ENCODE assay signal across 8 cellular contexts in genomic region chr19:14505488-14506239, GRCh38. TPM values are rescaled to one million over a fixed set of nuclear protein-coding genes. Genes with fewer than 3 reads are reported as not detected.
DNase-seq lines count a peak whose midpoint lies in the region; ATAC-seq and TF ChIP-seq lines count a peak whose summit lies in the region.

No MANE protein-coding gene starts in this region.

- H3K27ac Mint-ChIP-seq in CD4-positive, CD25-positive, alpha-beta regulatory T cell: peak overlapping the region; percentile 95 to 98 (median 96)
- H3K27ac Mint-ChIP-seq in immature natural killer cell: peak overlapping the region in 2 of 6 donors; percentile 71

- peak overlapping the region; percentile 63 for H3K27ac ChIP-seq in CD4-positive, CD25-positive, alpha-beta regulatory T cell (ENCODE audit: insufficient read depth, low read length, poor library complexity, severe bottlenecking)
- no peak overlapping the region for H3K27ac ChIP-seq in HL-60 (replicated peaks)

- peak; percentile 51 for TF ChIP-seq CTCF in HL-60 (IDR thresholded peaks at IDR 0.05; ENCODE audit: insufficient read depth, low read length)

- no peaks in the 10 kb centered on the region for H3K9me3 ChIP-seq in CD4-positive, CD25-positive, alpha-beta regulatory T cell (ENCODE audit: control insufficient read depth in 2 of 2, low read length in 2 of 2)

- H3K36me3 ChIP-seq in CD4-positive, CD25-positive, alpha-beta regulatory T cell (ENCODE audit: control insufficient read depth, insufficient read depth, low read length): no peaks in the 10 kb centered on the region

- H3K27me3 Mint-ChIP-seq in CD4-positive, CD25-positive, alpha-beta regulatory T cell: peaks cover 4% of the 10 kb centered on the region
- H3K27me3 Mint-ChIP-seq in immature natural killer cell (ENCODE audit: low read depth in 3 of 3): peaks cover 0 to 11% (median 3%) of the 10 kb centered on the region in 3 donors

- no peaks in the 10 kb centered on the region for H3K36me3 Mint-ChIP-seq in CD4-positive, CD25-positive, alpha-beta regulatory T cell
- H3K36me3 Mint-ChIP-seq in immature natural killer cell: no peaks in the 10 kb centered on the region

- H3K4me3 Mint-ChIP-seq in CD4-positive, CD25-positive, alpha-beta regulatory T cell: peak overlapping the region; percentile 75 to 83 (median 77)
- H3K4me3 Mint-ChIP-seq in immature natural killer cell: peak overlapping the region in 2 of 5 donors; percentile 18 to 34

- no peaks in the 10 kb centered on the region for H3K9me3 Mint-ChIP-seq in CD4-positive, CD25-positive, alpha-beta regulatory T cell
- H3K9me3 Mint-ChIP-seq in immature natural killer cell: no peaks in the 10 kb centered on the region

- H3K27me3 ChIP-seq in CD4-positive, CD25-positive, alpha-beta regulatory T cell (ENCODE audit: control insufficient read depth, insufficient read depth, low read length): no peaks in the 10 kb centered on the region
- no peaks in the 10 kb centered on the region for H3K27me3 ChIP-seq in HL-60 (ENCODE audit: insufficient read depth, poor library complexity, severe bottlenecking)

- peaks cover 9 to 66% (median 38%) of the 10 kb centered on the region in 4 donors for H3K4me1 Mint-ChIP-seq in CD4-positive, CD25-positive, alpha-beta regulatory T cell
- peaks cover 6 to 18% of the 10 kb centered on the region in 2 donors for H3K4me1 Mint-ChIP-seq in immature natural killer cell

- peaks cover 35% of the 10 kb centered on the region for H3K4me1 ChIP-seq in CD4-positive, CD25-positive, alpha-beta regulatory T cell (ENCODE audit: control insufficient read depth, insufficient read depth, low read length, poor library complexity, severe bottlenecking)

- peak; percentile 47 to 73 (median 70) for DNase-seq in CD4-positive, CD25-positive, alpha-beta regulatory T cell
- DNase-seq in HL-60 (ENCODE audit: low read depth in 1 of 2, low spot score in 1 of 2): peak in 1 of 2 experiments; percentile 65
- DNase-seq in T-helper 2 cell: peak; percentile 54 to 75 (median 61)
- peak; percentile 72 for DNase-seq in amniotic epithelial cell (ENCODE audit: low read depth)
- DNase-seq in immature natural killer cell: peak; percentile 64 to 72 (median 66)
- DNase-seq in stimulated activated CD4-positive, alpha-beta T cell treated with anti-CD3 and anti-CD28 coated beads, Interleukin-4, amount 100 ng/mL, for 24 hours: peak; percentile 75
- DNase-seq in midbrain (lab: John Stamatoyannopoulos, UW): no peak

- H3K4me3 ChIP-seq in CD4-positive, CD25-positive, alpha-beta regulatory T cell (ENCODE audit: low read depth, low read length): no peak overlapping the region
- H3K4me3 ChIP-seq in HL-60 (replicated peaks; ENCODE audit: insufficient read depth, low read length): no peak overlapping the region

- ATAC-seq in CD4-positive, CD25-positive, alpha-beta regulatory T cell (ENCODE audit: low read depth in 2 of 2): peak in 1 of 2 donors; percentile 32
- ATAC-seq in HG02885 (IDR thresholded peaks at IDR 0.05; ENCODE audit: poor library complexity, unreplicated experiment): no peak

RNA-seq across cellular contexts. Expression of gene GIPC1, which starts 9.7 kb away (rescaled TPM):
- total RNA-seq in CD4-positive, CD25-positive, alpha-beta regulatory T cell: 37.5 TPM
- 10 to 100 TPM; 44.0 to 62.0 (median 55.7) TPM for polyA plus RNA-seq in CD4-positive, CD25-positive, alpha-beta regulatory T cell
- polyA plus RNA-seq in immature natural killer cell: 10 to 100 TPM; 42.0 to 49.0 (median 47.0) TPM

RNA-seq across cellular contexts. Expression of gene DNAJB1, which starts 12.5 kb away (rescaled TPM):
- 754 TPM for total RNA-seq in CD4-positive, CD25-positive, alpha-beta regulatory T cell
- polyA plus RNA-seq in CD4-positive, CD25-positive, alpha-beta regulatory T cell: 100 to 1,000 TPM; 302 to 349 (median 332) TPM
- polyA plus RNA-seq in immature natural killer cell: 100 to 1,000 TPM; 116 to 164 (median 120) TPM

RNA-seq across cellular contexts. Expression of gene TECR, which starts 23.7 kb away (rescaled TPM):
- total RNA-seq in CD4-positive, CD25-positive, alpha-beta regulatory T cell: 159 TPM
- polyA plus RNA-seq in CD4-positive, CD25-positive, alpha-beta regulatory T cell: 100 to 1,000 TPM; 304 to 351 (median 335) TPM
- polyA plus RNA-seq in immature natural killer cell: 100 to 1,000 TPM; 203 to 317 (median 289) TPM

RNA-seq across cellular contexts. Expression of gene PTGER1, which starts 30.5 kb away (rescaled TPM):
- total RNA-seq in CD4-positive, CD25-positive, alpha-beta regulatory T cell: not detected
- not detected for polyA plus RNA-seq in CD4-positive, CD25-positive, alpha-beta regulatory T cell
- polyA plus RNA-seq in immature natural killer cell: 1 to 10 TPM in 1 of 3 donors, under 1 TPM in 1, not detected in 1; 0.17 to 1.2 TPM
